In genomic region chr18:31789409-31789808, GRCh38 we compare ENCODE assay signal across 29 cellular contexts. TPM values are rescaled to one million over a fixed set of nuclear protein-coding genes. Genes with fewer than 3 reads are reported as not detected.
"Had no signal": no experiment of that assay in that cellular context is flagged by ENCODE, and none has a peak within 500 bp of the region (broad histone marks: within the 10 kb centered on the region; RNA-seq: fewer than 3 reads in every experiment).

No MANE protein-coding gene starts in this region.

- DNase-seq: colonic mucosa; effector CD8-positive, alpha-beta T cell; endodermal cell; foreskin fibroblast; gastrocnemius medialis; head of caudate nucleus; left ventricle myocardium superior; lower lobe of right lung; natural killer cell; occipital lobe; pancreas; stimulated activated CD4-positive, alpha-beta T cell treated with anti-CD3 and anti-CD28 coated beads, Interleukin-12 subunit alpha, Interleukin-12 subunit beta, amount 100 ng/mL, for 4 hours; stimulated activated CD4-positive, alpha-beta T cell treated with anti-CD3 and anti-CD28 coated beads, Interleukin-1b, Interleukin-23, amount 100 ng/mL, for 48 hours; stimulated activated CD4-positive, alpha-beta T cell treated with anti-CD3 and anti-CD28 coated beads, Interleukin-4, amount 100 ng/mL, for 1 hour; stimulated activated CD8-positive, alpha-beta memory T cell treated with anti-CD3 and anti-CD28 coated beads, Interleukin-4, amount 100 ng/mL, for 48 hours; stimulated activated naive CD4-positive, alpha-beta T cell; stimulated activated naive CD8-positive, alpha-beta T cell treated with anti-CD3 and anti-CD28 coated beads, Interleukin-15, amount 100 ng/mL, for 72 hours; thyroid gland had no signal

- H3K4me1 ChIP-seq: colonic mucosa, gastrocnemius medialis, lower lobe of right lung, pancreas, suprapubic skin, thyroid gland had no signal

- H3K9me3 ChIP-seq: colonic mucosa, gastrocnemius medialis, lower lobe of right lung, pancreas, suprapubic skin, thyroid gland had no signal

- H3K27me3 ChIP-seq: colonic mucosa, gastrocnemius medialis, pancreas, suprapubic skin, thyroid gland had no signal

- H3K4me3 ChIP-seq: colonic mucosa, gastrocnemius medialis, lower lobe of right lung, pancreas, smooth muscle cell, suprapubic skin, thyroid gland had no signal

- H3K36me3 ChIP-seq: colonic mucosa, gastrocnemius medialis, lower lobe of right lung, pancreas, suprapubic skin, thyroid gland had no signal

- H3K27ac ChIP-seq: colonic mucosa, epithelial cell of prostate, gastrocnemius medialis, lower lobe of right lung, pancreas, suprapubic skin, thyroid gland had no signal

- ATAC-seq: esophagus mucosa; gastrocnemius medialis; left ventricle myocardium superior; lower lobe of right lung; natural killer cell; pancreas; sciatic nerve; stimulated activated naive CD8-positive, alpha-beta T cell treated with anti-CD3 and anti-CD28 coated beads, Interleukin-15, amount 100 ng/mL, for 72 hours had no signal

RNA-seq across cellular contexts. Expression of gene SLC25A52, which starts 28.7 kb away (rescaled TPM):
- total RNA-seq: colonic mucosa, esophagus mucosa, gastrocnemius medialis, glomerular endothelial cell, left ventricle myocardium superior, lower lobe of right lung, mesenteric fat pad, occipital lobe, pancreas, pulmonary artery endothelial cell, sciatic nerve, smooth muscle cell, suprapubic skin had no signal
- polyA plus RNA-seq: keratinocyte, neural cell, smooth muscle cell, urinary bladder had no signal
